7 cellular contexts compared by ENCODE assay signal in genomic region chr3:99920530-99921376, GRCh38.
A peak's percentile ranks its signal among the peaks of the same experiment; 100 is the strongest.
DNase-seq lines count a peak whose midpoint lies in the region; ATAC-seq and TF ChIP-seq lines count a peak whose summit lies in the region.

No MANE protein-coding gene starts in this region.

- in situ Hi-C loops in gastrocnemius medialis (cut with MboI; ENCODE audit: low sequenced_read_pairs in 4 of 4) = no loop called here

- no peaks in the 10 kb centered on the region for H3K36me3 ChIP-seq in gastrocnemius medialis

- no peak overlapping the region for H3K4me3 ChIP-seq in gastrocnemius medialis

- H3K9me3 ChIP-seq in gastrocnemius medialis = no peaks in the 10 kb centered on the region

- peaks cover 52 to 55% of the 10 kb centered on the region in 2 donors for H3K4me1 ChIP-seq in gastrocnemius medialis

- intact Hi-C loops in head of caudate nucleus (cut with DNase I) (no loop called here), gastrocnemius medialis (cut with DNase I; ENCODE audit: low total_unique reads) (no loop called here)

- H3K27ac ChIP-seq in gastrocnemius medialis = peak overlapping the region; percentile 78 to 86 (median 82)

- peak; percentile 5 for DNase-seq in SHP77 treated with DMSO at 0.1 percent for 48 hours (lab: John Stamatoyannopoulos, UW)
- peak in 25 of 42 donors; percentile 5 to 76 (median 32) for DNase-seq in head of caudate nucleus
- DNase-seq in gastrocnemius medialis = peak; percentile 59 to 73
- DNase-seq in NCI-H2227 (lab: John Stamatoyannopoulos, UW; ENCODE audit: unreplicated experiment) = no peak

- no peak for TF ChIP-seq CTCF in gastrocnemius medialis (IDR thresholded peaks at IDR 0.05 in 4 of 5, conservative IDR thresholded peaks at IDR 0.05 in 1 of 5)

- no peak for TF ChIP-seq POLR2A in gastrocnemius medialis (IDR thresholded peaks at IDR 0.05)

- peak; percentile 65 for ATAC-seq in HG03135 (IDR thresholded peaks at IDR 0.05; ENCODE audit: unreplicated experiment)
- peak; percentile 74 to 80 for ATAC-seq in gastrocnemius medialis
- ATAC-seq in GM19467 (IDR thresholded peaks at IDR 0.05; ENCODE audit: unreplicated experiment) = no peak
- ATAC-seq in GM18520 (IDR thresholded peaks at IDR 0.05; ENCODE audit: unreplicated experiment) = no peak

- no peaks in the 10 kb centered on the region for H3K27me3 ChIP-seq in gastrocnemius medialis

Comparison
In these comparisons a context has a peak if more than half of its experiments do, and no peak if none do; other contexts are left out.
1. ATAC-seq: peak in HG03135 (single experiment) and gastrocnemius medialis (2 of 2); none in GM19467 (single experiment) and GM18520 (single experiment).